2 cellular contexts compared by ENCODE assay signal in genomic region chr6:41530476-41530875, GRCh38.
TF ChIP-seq lines count a peak whose summit lies in the region.

No MANE protein-coding gene starts in this region.

TF ChIP-seq in HepG2, 621 proteins besides CTCF, POLR2A, EP300 and RAD21:
- peak; percentile 46; the same call in 1 of the 2 replicates for TF ChIP-seq MAFF (IDR thresholded peaks at IDR 0.05; ENCODE audit: low read depth, low read length)
- TF ChIP-seq ZNF704 (CRISPR knock-in tag; IDR thresholded peaks at IDR 0.05; ENCODE audit: borderline replicate concordance), result no peak
- peak; percentile 55 to 65 for TF ChIP-seq MAFK (conservative IDR thresholded peaks at IDR 0.05 in 1 of 2, IDR thresholded peaks at IDR 0.05 in 1 of 2; ENCODE audit: low read length in 2 of 2)
- TF ChIP-seq, protein P1, sequence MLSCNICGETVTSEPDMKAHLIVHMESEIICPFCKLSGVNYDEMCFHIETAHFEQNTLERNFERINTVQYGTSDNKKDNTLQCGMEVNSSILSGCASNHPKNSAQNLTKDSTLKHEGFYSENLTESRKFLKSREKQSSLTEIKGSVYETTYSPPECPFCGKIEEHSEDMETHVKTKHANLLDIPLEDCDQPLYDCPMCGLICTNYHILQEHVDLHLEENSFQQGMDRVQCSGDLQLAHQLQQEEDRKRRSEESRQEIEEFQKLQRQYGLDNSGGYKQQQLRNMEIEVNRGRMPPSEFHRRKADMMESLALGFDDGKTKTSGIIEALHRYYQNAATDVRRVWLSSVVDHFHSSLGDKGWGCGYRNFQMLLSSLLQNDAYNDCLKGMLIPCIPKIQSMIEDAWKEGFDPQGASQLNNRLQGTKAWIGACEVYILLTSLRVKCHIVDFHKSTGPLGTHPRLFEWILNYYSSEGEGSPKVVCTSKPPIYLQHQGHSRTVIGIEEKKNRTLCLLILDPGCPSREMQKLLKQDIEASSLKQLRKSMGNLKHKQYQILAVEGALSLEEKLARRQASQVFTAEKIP (CRISPR knock-in tag; IDR thresholded peaks at IDR 0.05; ENCODE audit: borderline replicate concordance), result no peak
- no peak for TF ChIP-seq ZNF282 (IDR thresholded peaks at IDR 0.05; ENCODE audit: partially characterized antibody)
TF ChIP-seq in HepG2: peak in this region for 2.

TF ChIP-seq in IMR-90, 13 proteins besides CTCF, POLR2A, EP300 and RAD21:
- TF ChIP-seq RCOR1 (IDR thresholded peaks at IDR 0.05; ENCODE audit: insufficient replicate concordance, low read length), result no peak
- TF ChIP-seq MXI1 (IDR thresholded peaks at IDR 0.05; ENCODE audit: borderline replicate concordance, low read depth, low read length), result no peak
- TF ChIP-seq MAFK (IDR thresholded peaks at IDR 0.05; ENCODE audit: low read depth, low read length), result 0 out of 2 replicates have a peak, but pooled peaks have one; percentile 7
TF ChIP-seq in IMR-90: peak in this region for 1.
